Comparison of ENCODE assay signal across 8 cellular contexts in the genomic region with DNA sequence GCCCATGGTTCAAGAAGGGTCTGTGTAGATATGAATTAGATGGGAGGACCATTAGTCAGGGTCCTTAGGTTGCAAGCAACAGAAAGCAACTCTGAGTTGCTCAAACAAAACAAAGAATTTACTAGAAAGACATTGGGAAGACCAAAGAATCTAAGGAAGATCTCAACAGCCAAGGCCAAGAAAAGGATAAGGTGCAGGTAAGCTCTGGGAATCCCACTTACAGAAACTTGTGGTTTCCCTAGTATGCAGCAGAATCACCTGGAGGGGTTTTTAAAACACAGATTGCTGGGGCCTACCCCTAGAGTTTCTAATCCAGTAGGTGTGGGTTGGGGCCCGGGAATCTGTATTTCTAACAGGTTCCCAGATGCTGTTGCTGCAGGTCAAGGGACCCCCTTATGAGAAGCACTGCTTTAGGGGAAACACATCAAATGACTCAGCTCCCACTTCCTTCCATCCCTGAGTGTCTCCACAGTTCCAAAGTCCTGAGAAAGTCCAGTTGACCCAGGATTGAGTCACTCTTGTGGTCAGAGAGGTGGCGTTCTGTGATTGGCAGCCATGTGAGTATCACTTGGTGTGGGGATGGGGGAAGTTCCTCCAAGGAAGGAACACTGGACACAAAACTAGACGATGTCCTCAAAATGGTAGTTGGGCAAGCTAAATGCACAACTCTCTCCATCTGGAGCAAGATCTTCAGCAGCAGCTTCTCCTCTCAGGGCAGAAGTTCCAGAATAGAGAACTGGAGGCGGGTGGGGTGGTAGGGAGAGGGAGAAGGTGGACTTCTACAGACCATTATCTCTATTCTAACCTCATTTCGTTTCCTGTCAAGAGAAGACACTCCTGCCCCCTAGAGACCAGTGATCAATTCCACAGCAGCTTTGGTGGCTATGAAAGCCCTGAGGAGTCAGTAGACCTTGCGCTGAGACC. TPM values are rescaled to one million over a fixed set of nuclear protein-coding genes. Genes with fewer than 3 reads are reported as not detected.
DNase-seq lines count a peak whose midpoint lies in the region; ATAC-seq, FAIRE-seq and TF ChIP-seq lines count a peak whose summit lies in the region.

No MANE protein-coding gene starts in this region.

- H3K9me3 ChIP-seq in SK-N-SH = no peaks in the 10 kb centered on the region

- no peak for TF ChIP-seq RAD21 in SK-N-SH (IDR thresholded peaks at IDR 0.05; ENCODE audit: low read length)

- H3F3A ChIP-seq in SK-N-SH (replicated peaks; ENCODE audit: insufficient read depth) = no peaks in the 10 kb centered on the region

- peak; percentile 58 for FAIRE-seq in GM18507 (lab: Jason Lieb, UNC)

- ATAC-seq in left ventricle myocardium superior (peak; percentile 54), GM19351 (IDR thresholded peaks at IDR 0.05; ENCODE audit: unreplicated experiment) (no peak), GM18511 (IDR thresholded peaks at IDR 0.05; ENCODE audit: unreplicated experiment) (no peak)

- no peaks in the 10 kb centered on the region for H3K79me2 ChIP-seq in SK-N-SH (ENCODE audit: insufficient read depth)

- no peaks in the 10 kb centered on the region for H3K9me2 ChIP-seq in SK-N-SH

- H2AFZ ChIP-seq in SK-N-SH (ENCODE audit: low read depth) = peak overlapping the region; percentile 81; the same call in 1 of the 2 replicates

- intact Hi-C loops in left ventricle myocardium superior (cut with micrococcal nuclease) = no loop called here

- peak; percentile 50 for TF ChIP-seq CTCF in SK-N-SH (IDR thresholded peaks at IDR 0.05)

- POLR2A ChIA-PET in SK-N-SH (lab: Yijun Ruan, JAX) = no interaction called here

- H3K27me3 ChIP-seq in SK-N-SH (ENCODE audit: insufficient read depth) = no peaks in the 10 kb centered on the region

- H3K4me2 ChIP-seq in SK-N-SH = 0 out of 2 replicates have a peak overlapping the region, but pooled peaks have one; percentile 11

- DNase-seq in A172 (ENCODE audit: low spot score) (peak; percentile 87), GM18507 (ENCODE audit: extremely low spot score, insufficient read length, low read depth) (no peak), SK-N-SH (no peak), left ventricle myocardium superior (no peak), H4 (ENCODE audit: low spot score) (no peak)
- no peak for DNase-seq in central memory CD4-positive, alpha-beta T cell

- H3K4me1 ChIP-seq in SK-N-SH (ENCODE audit: control insufficient read depth in 1 of 2, insufficient read depth in 2 of 2, low read depth in 1 of 2, low read length in 1 of 2) = no peaks in the 10 kb centered on the region

- 33% methylated on average over 4 of the region's 6 CpGs for WGBS in SK-N-SH (ENCODE audit: low lambda C conversion rate)

- no peaks in the 10 kb centered on the region for H3K36me3 ChIP-seq in SK-N-SH (replicated peaks in 1 of 2; ENCODE audit: control insufficient read depth in 1 of 2, insufficient read depth in 2 of 2, low read length in 1 of 2)

- H4K20me1 ChIP-seq in SK-N-SH (ENCODE audit: insufficient read depth) = no peaks in the 10 kb centered on the region

- H3K27ac ChIP-seq in SK-N-SH (ENCODE audit: low read depth in 2 of 2, low read length in 1 of 2) = peak overlapping the region in 1 of 2 experiments; percentile 22; a peak in 1 of 4 replicates

- CTCF ChIA-PET in SK-N-SH (lab: Yijun Ruan, JAX) = interaction anchor here (0.7 to 2.5 kb wide), 8 partner anchors 8 to 96 kb away, joined by 3 to 6 read pairs (median 4); no protein-coding TSS in a partner anchor

- H3K9ac ChIP-seq in SK-N-SH = no peak overlapping the region

- H3K4me3 ChIP-seq in SK-N-SH (ENCODE audit: low read depth in 2 of 2, low read length in 1 of 2) = no peak overlapping the region

- TF ChIP-seq EP300 in SK-N-SH (IDR thresholded peaks at IDR 0.05; ENCODE audit: borderline replicate concordance in 1 of 2, low read depth in 1 of 2, low read length in 1 of 2) = no peak

TF ChIP-seq in SK-N-SH, 30 proteins besides CTCF, POLR2A, EP300 and RAD21:
- TF ChIP-seq MEF2A (IDR thresholded peaks at IDR 0.05; ENCODE audit: borderline replicate concordance, low read depth) (no peak), TAF1 (IDR thresholded peaks at IDR 0.05; ENCODE audit: borderline replicate concordance, low read depth, low read length) (no peak), TCF12 (IDR thresholded peaks at IDR 0.05) (peak; percentile 55; the same call in 1 of the 2 replicates), NFIC (IDR thresholded peaks at IDR 0.05; ENCODE audit: borderline replicate concordance) (no peak), ELF1 (IDR thresholded peaks at IDR 0.05) (no peak), RCOR1 (IDR thresholded peaks at IDR 0.05; ENCODE audit: low read length) (no peak), FOXJ3 (CRISPR knock-in tag; IDR thresholded peaks at IDR 0.05) (no peak), EZH2phosphoT487 (IDR thresholded peaks at IDR 0.05; ENCODE audit: borderline replicate concordance, low read depth) (no peak), FOSL2 (IDR thresholded peaks at IDR 0.05; ENCODE audit: borderline replicate concordance, low read depth) (peak; percentile 57; the same call in 1 of the 2 replicates)
- TF ChIP-seq, protein P1, sequence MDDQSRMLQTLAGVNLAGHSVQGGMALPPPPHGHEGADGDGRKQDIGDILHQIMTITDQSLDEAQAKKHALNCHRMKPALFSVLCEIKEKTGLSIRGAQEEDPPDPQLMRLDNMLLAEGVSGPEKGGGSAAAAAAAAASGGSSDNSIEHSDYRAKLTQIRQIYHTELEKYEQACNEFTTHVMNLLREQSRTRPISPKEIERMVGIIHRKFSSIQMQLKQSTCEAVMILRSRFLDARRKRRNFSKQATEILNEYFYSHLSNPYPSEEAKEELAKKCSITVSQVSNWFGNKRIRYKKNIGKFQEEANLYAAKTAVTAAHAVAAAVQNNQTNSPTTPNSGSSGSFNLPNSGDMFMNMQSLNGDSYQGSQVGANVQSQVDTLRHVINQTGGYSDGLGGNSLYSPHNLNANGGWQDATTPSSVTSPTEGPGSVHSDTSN (IDR thresholded peaks at IDR 0.05) = peak; percentile 66
- TF ChIP-seq, protein P2, sequence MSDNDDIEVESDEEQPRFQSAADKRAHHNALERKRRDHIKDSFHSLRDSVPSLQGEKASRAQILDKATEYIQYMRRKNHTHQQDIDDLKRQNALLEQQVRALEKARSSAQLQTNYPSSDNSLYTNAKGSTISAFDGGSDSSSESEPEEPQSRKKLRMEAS (IDR thresholded peaks at IDR 0.05; ENCODE audit: low read depth) = no peak
TF ChIP-seq in SK-N-SH: peak in this region for 3.

RNA-seq across cellular contexts. Expression of a gene that starts 24.2 kb away (rescaled TPM):
- 6.8 and 10.4 TPM in 2 replicates for total RNA-seq in A172 (2014; rRNA removed; shearing (Covaris generic))
- 6.5 and 9.8 TPM in 2 replicates for polyA plus RNA-seq in SK-N-SH (2012; rRNA removed)
- 6.9 and 7.3 TPM in 2 replicates for polyA plus RNA-seq in SK-N-SH (2012; cell fraction: cytosol; rRNA removed)
- polyA plus RNA-seq in SK-N-SH (2012; cell fraction: nucleus; rRNA removed) = 11.6 and 19.5 TPM in 2 replicates
- 21.1 TPM for total RNA-seq in left ventricle myocardium superior
- 8.2 and 9.2 TPM in 2 replicates for total RNA-seq in H4 (2014; rRNA removed; shearing (Covaris generic))
